Comparison of ENCODE assay signal across 15 cellular contexts in the genomic region with DNA sequence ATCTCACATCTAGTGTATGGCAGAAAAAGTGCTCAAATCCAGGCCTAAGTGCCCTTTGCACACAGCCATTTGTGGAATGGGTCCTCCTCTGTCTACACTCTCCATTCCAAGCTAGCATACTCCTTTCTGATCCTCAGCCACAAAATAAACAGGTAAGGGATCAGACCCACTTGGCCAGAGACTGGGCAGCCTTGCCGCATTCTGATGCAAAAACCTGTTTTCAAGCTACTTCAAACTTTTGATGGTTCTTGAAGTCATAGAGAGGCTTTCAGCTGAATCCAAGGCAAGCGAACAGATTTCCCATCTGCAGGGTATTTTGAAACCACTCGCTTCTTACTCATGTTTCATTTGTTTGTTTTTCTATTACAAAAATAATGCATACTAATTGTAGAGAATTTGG.
DNase-seq lines count a peak whose midpoint lies in the region; ATAC-seq and TF ChIP-seq lines count a peak whose summit lies in the region.
"Had no signal": no experiment of that assay in that cellular context is flagged by ENCODE, and none has a peak within 500 bp of the region (broad histone marks: within the 10 kb centered on the region; RNA-seq: fewer than 3 reads in every experiment).

No MANE protein-coding gene starts in this region.

- no peaks in the 10 kb centered on the region for H3K27me3 ChIP-seq in thoracic aorta (replicated peaks; ENCODE audit: insufficient read depth)

- no peaks in the 10 kb centered on the region for H3K9me3 ChIP-seq in thoracic aorta
- H3K9me3 ChIP-seq: HAP-1 had no signal

- no peak overlapping the region for H3K4me3 ChIP-seq in choroid plexus epithelial cell (ENCODE audit: low read depth, low read length)
- no peak overlapping the region for H3K4me3 ChIP-seq in thoracic aorta
- H3K4me3 ChIP-seq: A549, GM12878, HAP-1, PC-9 had no signal

- ATAC-seq in left lobe of liver: no peak
- no peak for ATAC-seq in thoracic aorta (ENCODE audit: insufficient number of reproducible peaks, low FRiP score, low read depth)
- ATAC-seq in HG02678 (IDR thresholded peaks at IDR 0.05; ENCODE audit: unreplicated experiment): no peak
- ATAC-seq: A549, GM12878 had no signal

- DNase-seq in EH (ENCODE audit: low read depth): peak; percentile 35
- peak; percentile 61 for DNase-seq in choroid plexus epithelial cell (ENCODE audit: low read depth)
- DNase-seq in left lobe of liver (ENCODE audit: low spot score): peak; percentile 5
- DNase-seq in thoracic aorta (ENCODE audit: low spot score): no peak
- DNase-seq in MV-4-11 (lab: John Stamatoyannopoulos, UW): no peak
- DNase-seq in OCI-M1 (lab: John Stamatoyannopoulos, UW): no peak
- DNase-seq in germinal center (ENCODE audit: low spot score): no peak
- DNase-seq: KBM-7, NCI-H187, PC-9 had no signal

- TF ChIP-seq CTCF in choroid plexus epithelial cell (conservative IDR thresholded peaks at IDR 0.05; ENCODE audit: low read depth, low read length): no peak
- no peak for TF ChIP-seq CTCF in thoracic aorta (IDR thresholded peaks at IDR 0.05)

- H3K27ac ChIP-seq in thoracic aorta: peak overlapping the region; percentile 89 to 97
- H3K27ac ChIP-seq: A549, C4-2B, PC-9 had no signal

- peaks cover 48 to 82% of the 10 kb centered on the region in 2 donors for H3K4me1 ChIP-seq in thoracic aorta (ENCODE audit: control insufficient read depth in 1 of 2, low read depth in 2 of 2)
- H3K4me1 ChIP-seq: A549, HAP-1 had no signal

- H3K36me3 ChIP-seq in thoracic aorta: no peaks in the 10 kb centered on the region
- H3K36me3 ChIP-seq: HAP-1 had no signal

Comparison
In these comparisons a context has a peak if more than half of its experiments do, and no peak if none do; other contexts are left out.
1. DNase-seq: peak in EH (single experiment), choroid plexus epithelial cell (single experiment) and left lobe of liver (single experiment); none in thoracic aorta (single experiment), MV-4-11 (single experiment), OCI-M1 (single experiment) and germinal center (single experiment).